In the genomic region with DNA sequence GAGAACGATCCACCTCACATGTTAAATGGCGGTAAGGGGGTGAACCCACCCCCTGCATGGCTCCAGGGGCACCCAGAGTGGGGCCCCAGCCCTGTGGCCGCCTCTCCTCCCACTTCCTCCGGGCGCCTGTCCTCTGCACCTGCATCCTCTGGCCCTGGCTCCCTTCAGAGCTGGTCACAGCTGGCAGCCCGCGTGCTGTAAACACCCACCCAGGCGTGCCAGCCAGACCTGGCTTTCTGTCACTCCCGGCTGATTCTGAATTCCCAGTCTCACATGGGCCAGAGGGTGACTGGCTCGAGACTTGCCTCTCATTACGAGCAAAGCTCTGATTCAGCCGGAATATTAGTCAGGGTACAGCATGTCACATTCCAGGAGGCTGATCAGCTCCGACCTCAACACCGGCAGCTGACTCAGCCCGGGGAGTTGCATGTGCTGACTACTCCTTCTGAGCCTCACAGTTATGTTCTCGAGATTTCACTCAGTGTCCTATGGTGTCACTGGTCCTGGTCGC, we compare ENCODE assay signal across 8 cellular contexts.
DNase-seq lines count a peak whose midpoint lies in the region; ATAC-seq and TF ChIP-seq lines count a peak whose summit lies in the region.

No MANE protein-coding gene starts in this region.

- peak overlapping the region; percentile 36 for H3K27ac Mint-ChIP-seq in activated CD8-positive, alpha-beta T cell treated with anti-CD3 and anti-CD28 coated beads, Interleukin-2, amount 10 ng/mL, durations not matched to agents 7 days and 5 days
- H3K27ac Mint-ChIP-seq in osteocyte (ENCODE audit: unreplicated experiment) (peak overlapping the region; percentile 95), GM23338 (no peak overlapping the region)

- TF ChIP-seq CTCF in fibroblast of villous mesenchyme (IDR thresholded peaks at IDR 0.05; ENCODE audit: insufficient read depth, low read depth, low read length), result no peak
- TF ChIP-seq CTCF in osteocyte (IDR thresholded peaks at IDR 0.05), result no peak
- no peak for TF ChIP-seq CTCF in GM23338 (conservative IDR thresholded peaks at IDR 0.05; ENCODE audit: low read depth in 2 of 2)
- TF ChIP-seq CTCF in GM13976 (IDR thresholded peaks at IDR 0.05; ENCODE audit: borderline replicate concordance, control extremely low read depth, extremely low read depth, insufficient read depth, missing control alignments), result no peak

- H3K27ac ChIP-seq in GM23338 (ENCODE audit: low read depth), result no peak overlapping the region

- ATAC-seq in HG03432 (IDR thresholded peaks at IDR 0.05; ENCODE audit: unreplicated experiment), result peak; percentile 36
- no peak for ATAC-seq in activated CD8-positive, alpha-beta T cell treated with anti-CD3 and anti-CD28 coated beads, Interleukin-2, amount 10 ng/mL, durations not matched to agents 7 days and 5 days
- ATAC-seq in GM23338, result no peak

- H3K36me3 ChIP-seq in GM23338 (ENCODE audit: insufficient read depth), result no peaks in the 10 kb centered on the region

- H3K27me3 Mint-ChIP-seq in activated CD8-positive, alpha-beta T cell treated with anti-CD3 and anti-CD28 coated beads, Interleukin-2, amount 10 ng/mL, durations not matched to agents 7 days and 5 days (ENCODE audit: low read depth), result no peaks in the 10 kb centered on the region
- no peaks in the 10 kb centered on the region for H3K27me3 Mint-ChIP-seq in osteocyte (ENCODE audit: unreplicated experiment)
- peaks cover 7% of the 10 kb centered on the region for H3K27me3 Mint-ChIP-seq in GM23338 (ENCODE audit: insufficient read depth, low read depth, poor library complexity)

- peaks cover 11% of the 10 kb centered on the region for H3K36me3 Mint-ChIP-seq in activated CD8-positive, alpha-beta T cell treated with anti-CD3 and anti-CD28 coated beads, Interleukin-2, amount 10 ng/mL, durations not matched to agents 7 days and 5 days (ENCODE audit: low read depth)
- H3K36me3 Mint-ChIP-seq in osteocyte (ENCODE audit: unreplicated experiment), result no peaks in the 10 kb centered on the region
- peaks cover 20% of the 10 kb centered on the region; the same call in 2 of the 3 replicates for H3K36me3 Mint-ChIP-seq in GM23338 (ENCODE audit: low read depth)

- peaks cover 15% of the 10 kb centered on the region for H3K9me3 Mint-ChIP-seq in activated CD8-positive, alpha-beta T cell treated with anti-CD3 and anti-CD28 coated beads, Interleukin-2, amount 10 ng/mL, durations not matched to agents 7 days and 5 days (ENCODE audit: insufficient read depth)
- H3K9me3 Mint-ChIP-seq in osteocyte (ENCODE audit: unreplicated experiment) (peaks cover 10% of the 10 kb centered on the region), GM23338 (peaks cover 24% of the 10 kb centered on the region)

- no peaks in the 10 kb centered on the region for H3K79me2 ChIP-seq in GM23338 (replicated peaks; ENCODE audit: insufficient read depth)

- no peak overlapping the region for H3K4me2 ChIP-seq in GM23338

- H3K4me3 Mint-ChIP-seq in activated CD8-positive, alpha-beta T cell treated with anti-CD3 and anti-CD28 coated beads, Interleukin-2, amount 10 ng/mL, durations not matched to agents 7 days and 5 days, result no peak overlapping the region
- H3K4me3 Mint-ChIP-seq in osteocyte (ENCODE audit: unreplicated experiment) (no peak overlapping the region), GM23338 (no peak overlapping the region)

- no peaks in the 10 kb centered on the region for H4K20me1 ChIP-seq in GM23338 (replicated peaks; ENCODE audit: insufficient read depth)

- H2AFZ ChIP-seq in GM23338, result no peak overlapping the region

- H3K4me1 Mint-ChIP-seq in activated CD8-positive, alpha-beta T cell treated with anti-CD3 and anti-CD28 coated beads, Interleukin-2, amount 10 ng/mL, durations not matched to agents 7 days and 5 days (ENCODE audit: low read depth), result peaks cover 39% of the 10 kb centered on the region
- H3K4me1 Mint-ChIP-seq in osteocyte (ENCODE audit: unreplicated experiment) (peaks cover 40% of the 10 kb centered on the region), GM23338 (no peaks in the 10 kb centered on the region)

- H3F3A ChIP-seq in GM23338 (replicated peaks; ENCODE audit: low read depth), result no peaks in the 10 kb centered on the region

- DNase-seq in COLO668 (lab: John Stamatoyannopoulos, UW; ENCODE audit: unreplicated experiment) (peak; percentile 19), fibroblast of villous mesenchyme (ENCODE audit: low read depth) (peak; percentile 95), osteocyte (ENCODE audit: extremely low spot score, unreplicated experiment) (peak; percentile 89), GM23338 (ENCODE audit: low spot score) (no peak), GM13976 (ENCODE audit: low spot score) (no peak)
- DNase-seq in activated CD8-positive, alpha-beta T cell treated with anti-CD3 and anti-CD28 coated beads, Interleukin-2, amount 10 ng/mL, durations not matched to agents 7 days and 5 days, result no peak
- no peak for DNase-seq in effector CD8-positive, alpha-beta T cell (lab: John Stamatoyannopoulos, UW)

- no peaks in the 10 kb centered on the region for H3K4me1 ChIP-seq in GM23338 (ENCODE audit: insufficient read depth)

- H3K9me2 ChIP-seq in GM23338 (ENCODE audit: insufficient read depth), result no peaks in the 10 kb centered on the region

- CTCF ChIA-PET in activated CD8-positive, alpha-beta T cell treated with anti-CD3 and anti-CD28 coated beads, Interleukin-2, amount 10 ng/mL, durations not matched to agents 7 days and 5 days (lab: Charles Lee), result interaction anchor here (1.0 to 2.2 kb wide), 6 partner anchors 9 to 152 kb away, joined by 3 to 15 read pairs (median 4); partner anchors contain the start of gene GADD45B

- POLR2A ChIA-PET in activated CD8-positive, alpha-beta T cell treated with anti-CD3 and anti-CD28 coated beads, Interleukin-2, amount 10 ng/mL, durations not matched to agents 7 days and 5 days (lab: Charles Lee), result interaction anchor here (1.2 kb wide), 1 partner anchor 151 kb away, joined by 5 read pairs; no protein-coding TSS in a partner anchor

- H3K27me3 ChIP-seq in GM23338 (ENCODE audit: insufficient read depth), result no peaks in the 10 kb centered on the region

- no peak overlapping the region for H3K4me3 ChIP-seq in fibroblast of villous mesenchyme (ENCODE audit: low read depth, low read length)
- no peak overlapping the region for H3K4me3 ChIP-seq in GM23338

- in situ Hi-C loops in GM13976 (cut with MboI; ENCODE audit: low sequenced_read_pairs, unreplicated experiment), result no loop called here

TF ChIP-seq in GM23338, 12 proteins besides CTCF, POLR2A, EP300 and RAD21:
- TF ChIP-seq REST (IDR thresholded peaks at IDR 0.05; ENCODE audit: unreplicated experiment) (no peak), EZH2 (IDR thresholded peaks at IDR 0.05; ENCODE audit: low read depth, unreplicated experiment) (no peak)

Comparison
In these comparisons a context has a peak if more than half of its experiments do, and no peak if none do; other contexts are left out.
1. DNase-seq: peak in COLO668 (single experiment), fibroblast of villous mesenchyme (single experiment) and osteocyte (single experiment); none in activated CD8-positive, alpha-beta T cell treated with anti-CD3 and anti-CD28 coated beads, Interleukin-2, amount 10 ng/mL, durations not matched to agents 7 days and 5 days (single experiment), GM23338 (single experiment), GM13976 (single experiment) and effector CD8-positive, alpha-beta T cell (single experiment).